11 cellular contexts compared by ENCODE assay signal in genomic region chr6:40409143-40409542, GRCh38.
"Had no signal": no experiment of that assay in that cellular context is flagged by ENCODE, and none has a peak within 500 bp of the region (broad histone marks: within the 10 kb centered on the region; RNA-seq: fewer than 3 reads in every experiment).

No MANE protein-coding gene starts in this region.

- DNase-seq: activated CD4-positive, alpha-beta memory T cell treated with anti-CD3 and anti-CD28 coated beads, Interleukin-2, amount 10 ng/mL, durations not matched to agents 7 days and 5 days; activated CD4-positive, alpha-beta T cell treated with anti-CD3 and anti-CD28 coated beads for 36 hours; activated effector memory CD4-positive, alpha-beta T cell treated with Interleukin-2 at 50 U/mL for 16 hours; activated naive CD4-positive, alpha-beta T cell treated with anti-CD3 and anti-CD28 coated beads, Interleukin-2, amount 50 U/mL, for 16 hours; activated T-cell treated with anti-CD3 and anti-CD28 coated beads, Interleukin-2, amount 50 U/mL, for 4 hours; caudate nucleus; left ventricle myocardium inferior; naive thymus-derived CD8-positive, alpha-beta T cell had no signal

- H3K27ac Mint-ChIP-seq: activated CD4-positive, alpha-beta memory T cell treated with anti-CD3 and anti-CD28 coated beads, Interleukin-2, amount 10 ng/mL, durations not matched to agents 7 days and 5 days; activated CD4-positive, alpha-beta T cell treated with anti-CD3 and anti-CD28 coated beads for 36 hours; memory B cell; naive thymus-derived CD8-positive, alpha-beta T cell; stimulated activated effector memory CD8-positive, alpha-beta T cell treated with anti-CD3 and anti-CD28 coated beads, Interleukin-12 subunit alpha, Interleukin-12 subunit beta, amount 100 ng/mL, for 72 hours; T-helper 1 cell treated with Interleukin-12 subunit alpha and Interleukin-12 subunit beta and Interleukin-4 antibody, amounts not matched to agents 30 μg/mL and 1 μg/mL, for 36 hours had no signal

- H3K4me3 Mint-ChIP-seq: activated CD4-positive, alpha-beta memory T cell treated with anti-CD3 and anti-CD28 coated beads, Interleukin-2, amount 10 ng/mL, durations not matched to agents 7 days and 5 days; activated CD4-positive, alpha-beta T cell treated with anti-CD3 and anti-CD28 coated beads for 36 hours; activated T-cell treated with anti-CD3 and anti-CD28 coated beads, Interleukin-2, amount 50 U/mL, for 4 hours; memory B cell; naive thymus-derived CD8-positive, alpha-beta T cell; stimulated activated effector memory CD8-positive, alpha-beta T cell treated with anti-CD3 and anti-CD28 coated beads, Interleukin-12 subunit alpha, Interleukin-12 subunit beta, amount 100 ng/mL, for 72 hours; T-helper 1 cell treated with Interleukin-12 subunit alpha and Interleukin-12 subunit beta and Interleukin-4 antibody, amounts not matched to agents 30 μg/mL and 1 μg/mL, for 36 hours had no signal

- H3K36me3 Mint-ChIP-seq: memory B cell; naive thymus-derived CD8-positive, alpha-beta T cell; stimulated activated effector memory CD8-positive, alpha-beta T cell treated with anti-CD3 and anti-CD28 coated beads, Interleukin-12 subunit alpha, Interleukin-12 subunit beta, amount 100 ng/mL, for 72 hours had no signal

- H3K4me1 Mint-ChIP-seq: activated CD4-positive, alpha-beta memory T cell treated with anti-CD3 and anti-CD28 coated beads, Interleukin-2, amount 10 ng/mL, durations not matched to agents 7 days and 5 days; activated CD4-positive, alpha-beta T cell treated with anti-CD3 and anti-CD28 coated beads for 36 hours; memory B cell had no signal

- H3K9me3 Mint-ChIP-seq: activated CD4-positive, alpha-beta memory T cell treated with anti-CD3 and anti-CD28 coated beads, Interleukin-2, amount 10 ng/mL, durations not matched to agents 7 days and 5 days; activated T-cell treated with anti-CD3 and anti-CD28 coated beads, Interleukin-2, amount 50 U/mL, for 4 hours; memory B cell; naive thymus-derived CD8-positive, alpha-beta T cell; stimulated activated effector memory CD8-positive, alpha-beta T cell treated with anti-CD3 and anti-CD28 coated beads, Interleukin-12 subunit alpha, Interleukin-12 subunit beta, amount 100 ng/mL, for 72 hours; T-helper 1 cell treated with Interleukin-12 subunit alpha and Interleukin-12 subunit beta and Interleukin-4 antibody, amounts not matched to agents 30 μg/mL and 1 μg/mL, for 36 hours had no signal

- H3K27me3 Mint-ChIP-seq: activated CD4-positive, alpha-beta memory T cell treated with anti-CD3 and anti-CD28 coated beads, Interleukin-2, amount 10 ng/mL, durations not matched to agents 7 days and 5 days; naive thymus-derived CD8-positive, alpha-beta T cell had no signal
